In genomic region chr12:92943482-92944250, GRCh38 we compare ENCODE assay signal across 9 cellular contexts. TPM values are rescaled to one million over a fixed set of nuclear protein-coding genes. Genes with fewer than 3 reads are reported as not detected.
DNase-seq lines count a peak whose midpoint lies in the region; ATAC-seq and TF ChIP-seq lines count a peak whose summit lies in the region.
"Had no signal": no experiment of that assay in that cellular context is flagged by ENCODE, and none has a peak within 500 bp of the region (broad histone marks: within the 10 kb centered on the region; RNA-seq: fewer than 3 reads in every experiment).

No MANE protein-coding gene starts in this region.

- no peak overlapping the region for H3K27ac ChIP-seq in psoas muscle

- no peaks in the 10 kb centered on the region for H3K9me3 ChIP-seq in psoas muscle

- DNase-seq in M059J (ENCODE audit: low read depth) (peak; percentile 49), cerebellar cortex (ENCODE audit: low spot score) (peak; percentile 29), psoas muscle (no peak), NCI-H82 treated with DMSO at 0.1 percent for 48 hours (lab: John Stamatoyannopoulos, UW; ENCODE audit: unreplicated experiment) (no peak)
- DNase-seq in stimulated activated naive CD4-positive, alpha-beta T cell (lab: John Stamatoyannopoulos, UW) = no peak
- DNase-seq: activated CD4-positive, alpha-beta T cell treated with anti-CD3 and anti-CD28 coated beads, Interleukin-2, amount 10 ng/mL, durations not matched to agents 7 days and 5 days; nucleus accumbens had no signal

- H3K4me3 ChIP-seq in psoas muscle = no peak overlapping the region

- H3K27me3 ChIP-seq in psoas muscle (ENCODE audit: insufficient read depth in 3 of 3, low read length in 2 of 3) = no peaks in the 10 kb centered on the region

- H3K36me3 ChIP-seq in psoas muscle (ENCODE audit: insufficient read depth in 1 of 2, low read depth in 1 of 2) = no peaks in the 10 kb centered on the region

- no peaks in the 10 kb centered on the region for H3K4me1 ChIP-seq in psoas muscle

- TF ChIP-seq CTCF in psoas muscle (IDR thresholded peaks at IDR 0.05) = peak; percentile 16

- WGBS in psoas muscle, 3 donors = 58 to 80% (median 68%) methylated on average over 6 of the region's 6 CpGs

- intact Hi-C loops in psoas muscle (cut with DNase I) = no loop called here

- ATAC-seq in GM19467 (IDR thresholded peaks at IDR 0.05; ENCODE audit: unreplicated experiment) (peak; percentile 49), psoas muscle (no peak), GM21390 (IDR thresholded peaks at IDR 0.05; ENCODE audit: unreplicated experiment) (no peak)

RNA-seq across cellular contexts. Expression of gene EEA1, which starts 14.6 kb away (rescaled TPM):
- 8.0 and 13.3 TPM in 2 replicates for total RNA-seq in M059J (2014; rRNA removed; shearing (Covaris generic))
- total RNA-seq in psoas muscle = 10 to 100 TPM; 27.7 to 51.8 (median 37.1) TPM
- 10 to 100 TPM in 1 of 3 donors, 1 to 10 TPM in 2; 4.1 to 10.9 (median 8.3) TPM for polyA plus RNA-seq in psoas muscle

Comparison
In these comparisons a context has a peak if more than half of its experiments do, and no peak if none do; other contexts are left out.
1. DNase-seq: peak in M059J (single experiment) and cerebellar cortex (single experiment); none in psoas muscle (0 of 2), NCI-H82 treated with DMSO at 0.1 percent for 48 hours (single experiment) and stimulated activated naive CD4-positive, alpha-beta T cell (0 of 6).